9 cellular contexts compared by ENCODE assay signal in the genomic region with DNA sequence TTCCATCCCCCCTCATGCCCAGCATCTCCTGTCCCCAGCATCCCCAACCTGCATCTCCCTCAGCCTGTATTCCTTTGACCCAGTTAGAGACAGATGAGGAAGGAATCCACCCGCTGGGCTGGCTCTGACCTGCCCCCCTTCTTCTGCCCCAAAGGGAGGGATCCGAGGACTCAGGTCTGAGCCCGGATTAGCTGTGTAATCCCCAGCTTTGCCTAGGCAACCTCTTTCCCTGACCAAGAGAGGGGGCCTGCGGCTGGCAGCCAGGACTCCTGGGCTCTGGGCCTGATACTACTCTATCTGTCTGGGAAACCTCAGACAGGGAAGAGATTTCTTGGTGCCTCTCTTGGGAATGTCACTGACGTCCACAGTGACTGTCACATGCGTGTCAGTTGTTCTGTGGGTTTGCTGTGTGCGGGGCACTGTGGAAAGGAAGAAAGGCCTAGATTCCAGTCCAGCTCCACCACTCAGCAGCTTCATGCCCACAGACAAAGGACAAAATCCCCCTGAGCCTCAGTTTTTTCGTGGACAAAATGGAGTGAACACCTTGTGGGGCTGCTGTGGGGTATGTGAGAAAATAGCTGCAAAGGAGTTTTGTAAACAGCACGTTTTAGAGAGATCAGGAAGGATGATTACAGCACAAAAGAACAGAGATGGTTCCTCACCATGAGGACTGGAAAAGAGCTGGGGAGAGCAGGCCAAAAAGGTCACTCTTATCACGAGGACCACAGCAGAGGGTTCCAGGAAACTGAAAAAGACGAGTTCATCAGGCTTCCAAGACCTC. TPM values are rescaled to one million over a fixed set of nuclear protein-coding genes. Genes with fewer than 3 reads are reported as not detected.
DNase-seq lines count a peak whose midpoint lies in the region; ATAC-seq and TF ChIP-seq lines count a peak whose summit lies in the region.
"Had no signal": no experiment of that assay in that cellular context is flagged by ENCODE, and none has a peak within 500 bp of the region (broad histone marks: within the 10 kb centered on the region; RNA-seq: fewer than 3 reads in every experiment).

No MANE protein-coding gene starts in this region.

- H3K4me1 ChIP-seq in foreskin keratinocyte, result no peaks in the 10 kb centered on the region

- no peaks in the 10 kb centered on the region for H3K36me3 Mint-ChIP-seq in neural crest cell (ENCODE audit: low read depth)

- DNase-seq in D341Med (ENCODE audit: low spot score) (peak; percentile 84), NCI-H82 (lab: John Stamatoyannopoulos, UW) (peak; percentile 97), coronary artery (ENCODE audit: low spot score) (no peak), neural crest cell (ENCODE audit: low read depth, low spot score) (no peak), foreskin keratinocyte (no peak), kidney tubule cell (ENCODE audit: low spot score) (no peak), hippocampal formation (lab: John Stamatoyannopoulos, UW) (no peak)

- H3K27me3 Mint-ChIP-seq in neural crest cell (ENCODE audit: low read depth), result peaks cover 10% of the 10 kb centered on the region

- H3K4me3 ChIP-seq in coronary artery, result no peak overlapping the region

- H3K9me3 Mint-ChIP-seq in neural crest cell, result peaks cover 9% of the 10 kb centered on the region

- TF ChIP-seq CTCF in coronary artery (IDR thresholded peaks at IDR 0.05) (no peak), neural crest cell (conservative IDR thresholded peaks at IDR 0.05) (no peak), foreskin keratinocyte (conservative IDR thresholded peaks at IDR 0.05) (no peak)

- no peak for ATAC-seq in foreskin keratinocyte
- ATAC-seq in HG03565 (IDR thresholded peaks at IDR 0.05; ENCODE audit: unreplicated experiment), result no peak

- H3K4me3 Mint-ChIP-seq in neural crest cell, result peak overlapping the region; percentile 77

- peak overlapping the region; percentile 3 for H3K27ac Mint-ChIP-seq in neural crest cell (ENCODE audit: unreplicated experiment)

- H3K27me3 ChIP-seq in foreskin keratinocyte, result peaks cover 3% of the 10 kb centered on the region

- H3K27ac ChIP-seq in coronary artery (peak overlapping the region; percentile 85), foreskin keratinocyte (no peak overlapping the region)

- peaks cover 28% of the 10 kb centered on the region for H3K4me1 Mint-ChIP-seq in neural crest cell

RNA-seq across cellular contexts. Expression of gene NDUFV1, which starts 1.3 kb away (rescaled TPM):
- total RNA-seq in neural crest cell, result 182 and 191 TPM in 2 replicates
- total RNA-seq in foreskin keratinocyte, result 164 and 179 TPM in 2 replicates
- 160 and 169 TPM in 2 replicates for polyA plus RNA-seq in foreskin keratinocyte

RNA-seq across cellular contexts. Expression of gene GSTP1, which starts 21.8 kb away (rescaled TPM):
- 776 and 780 TPM in 2 replicates for total RNA-seq in neural crest cell
- 1,696 and 1,959 TPM in 2 replicates for total RNA-seq in foreskin keratinocyte
- polyA plus RNA-seq in foreskin keratinocyte, result 2,595 and 2,779 TPM in 2 replicates

RNA-seq across cellular contexts. Expression of gene NUDT8, which starts 24.3 kb away (rescaled TPM):
- total RNA-seq in neural crest cell, result 11.0 and 13.9 TPM in 2 replicates
- total RNA-seq in foreskin keratinocyte, result 6.3 and 7.2 TPM in 2 replicates
- polyA plus RNA-seq in foreskin keratinocyte, result 11.0 and 11.6 TPM in 2 replicates

RNA-seq across cellular contexts. Expression of gene TBX10, which starts 34.1 kb away (rescaled TPM):
- not detected in 2 replicates for total RNA-seq in neural crest cell
- total RNA-seq in foreskin keratinocyte, result not detected in 2 replicates
- not detected in 2 replicates for polyA plus RNA-seq in foreskin keratinocyte
- total RNA-seq: myocyte had no signal

RNA-seq across cellular contexts. Expression of gene ACY3, which starts 45.1 kb away (rescaled TPM):
- total RNA-seq in neural crest cell (not detected in 2 replicates), foreskin keratinocyte (not detected in 2 replicates)
- polyA plus RNA-seq in foreskin keratinocyte, result not detected in 2 replicates

Comparison
In these comparisons a context has a peak if more than half of its experiments do, and no peak if none do; other contexts are left out.
1. DNase-seq: peak in D341Med (single experiment) and NCI-H82 (single experiment); none in coronary artery (single experiment), neural crest cell (single experiment), foreskin keratinocyte (0 of 2), kidney tubule cell (single experiment) and hippocampal formation (0 of 2).